In the genomic region with DNA sequence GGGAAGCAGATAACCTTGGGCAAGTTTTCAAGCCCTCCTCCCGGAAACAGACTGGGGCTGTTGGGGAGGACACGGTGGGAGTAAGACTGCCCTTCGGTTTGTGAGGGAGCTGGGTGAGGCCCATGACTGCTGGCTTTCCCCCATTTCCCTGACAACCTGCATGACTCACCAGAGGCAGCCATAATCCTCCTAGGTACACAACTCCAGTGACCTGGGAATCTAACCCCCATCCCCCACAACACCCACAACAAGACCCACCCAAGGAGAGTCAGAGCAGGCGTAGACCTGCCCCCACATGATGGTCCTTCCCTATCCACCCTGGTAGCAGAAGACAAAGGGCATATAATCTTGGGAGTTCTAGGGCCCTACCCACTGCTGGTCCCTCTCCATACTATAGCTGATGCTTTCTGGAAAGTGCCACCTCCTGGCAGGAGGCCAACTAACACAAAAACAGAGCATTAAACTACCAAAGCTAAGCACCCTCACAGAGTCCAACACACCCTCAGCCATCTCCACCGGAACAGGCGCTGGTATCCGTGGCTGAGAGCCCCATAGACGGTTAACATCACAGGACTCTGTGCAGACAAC, we compare ENCODE assay signal across 11 cellular contexts. TPM values are rescaled to one million over a fixed set of nuclear protein-coding genes. Genes with fewer than 3 reads are reported as not detected.
A peak's percentile ranks its signal among the peaks of the same experiment; 100 is the strongest.
DNase-seq lines count a peak whose midpoint lies in the region; ATAC-seq and TF ChIP-seq lines count a peak whose summit lies in the region.
"Had no signal": no experiment of that assay in that cellular context is flagged by ENCODE, and none has a peak within 500 bp of the region (broad histone marks: within the 10 kb centered on the region; RNA-seq: fewer than 3 reads in every experiment).

No MANE protein-coding gene starts in this region.

- DNase-seq in activated naive CD4-positive, alpha-beta T cell treated with anti-CD3 and anti-CD28 coated beads, Interleukin-2, amount 10 ng/mL, durations not matched to agents 7 days and 5 days, result no peak
- no peak for DNase-seq in activated naive CD4-positive, alpha-beta T cell treated with Interleukin-2 at 50 U/mL for 16 hours
- DNase-seq in T-helper 17 cell (no peak), left ventricle myocardium superior (no peak), testis (peak; percentile 78), tibial artery (no peak), putamen (ENCODE audit: low spot score) (no peak), medulla oblongata (ENCODE audit: extremely low spot score) (no peak)
- DNase-seq: BE2C, NCI-H2171 had no signal

- peaks cover 41% of the 10 kb centered on the region for H3K4me1 Mint-ChIP-seq in activated naive CD4-positive, alpha-beta T cell treated with anti-CD3 and anti-CD28 coated beads, Interleukin-2, amount 10 ng/mL, durations not matched to agents 7 days and 5 days
- H3K4me1 Mint-ChIP-seq in T-helper 17 cell, result peaks cover 70% of the 10 kb centered on the region

- intact Hi-C loops in left ventricle myocardium superior (cut with micrococcal nuclease), result no loop called here
- intact Hi-C loops in testis (cut with DNase I; ENCODE audit: low total_unique reads), result no loop called here
- intact Hi-C loops in tibial artery (cut with DNase I; ENCODE audit: low total_unique reads), result no loop called here

- H3K36me3 Mint-ChIP-seq in activated naive CD4-positive, alpha-beta T cell treated with anti-CD3 and anti-CD28 coated beads, Interleukin-2, amount 10 ng/mL, durations not matched to agents 7 days and 5 days, result peaks cover 80% of the 10 kb centered on the region
- peaks cover 10% of the 10 kb centered on the region for H3K36me3 Mint-ChIP-seq in T-helper 17 cell (ENCODE audit: low read depth)

- peak overlapping the region; percentile 21 for H3K27ac Mint-ChIP-seq in activated naive CD4-positive, alpha-beta T cell treated with anti-CD3 and anti-CD28 coated beads, Interleukin-2, amount 10 ng/mL, durations not matched to agents 7 days and 5 days
- H3K27ac Mint-ChIP-seq in T-helper 17 cell, result peak overlapping the region; percentile 86
- H3K27ac Mint-ChIP-seq: T-helper 2 cell treated with Interferon-gamma antibody and Interleukin-4, amounts not matched to agents 5 μg/mL and 100 μg/mL, for 36 hours had no signal

- CTCF ChIA-PET in activated naive CD4-positive, alpha-beta T cell treated with anti-CD3 and anti-CD28 coated beads, Interleukin-2, amount 10 ng/mL, durations not matched to agents 7 days and 5 days (lab: Charles Lee), result interaction anchor here (1.1 to 2.7 kb wide), 2 partner anchors 13 to 30 kb away, joined by 3 to 8 read pairs; no protein-coding TSS in a partner anchor

- 40 to 54% methylated on average over 4 to 8 of the region's 8 CpGs for WGBS in testis, 2 donors

- TF ChIP-seq POLR2A in testis (IDR thresholded peaks at IDR 0.05), result no peak

- no peak overlapping the region for H3K4me3 ChIP-seq in testis
- H3K4me3 ChIP-seq in tibial artery, result no peak overlapping the region

- H3K27ac ChIP-seq in testis (peak overlapping the region; percentile 63 to 70), tibial artery (no peak overlapping the region)

- H3K27me3 Mint-ChIP-seq in activated naive CD4-positive, alpha-beta T cell treated with anti-CD3 and anti-CD28 coated beads, Interleukin-2, amount 10 ng/mL, durations not matched to agents 7 days and 5 days, result no peaks in the 10 kb centered on the region
- no peaks in the 10 kb centered on the region for H3K27me3 Mint-ChIP-seq in T-helper 17 cell

- no peaks in the 10 kb centered on the region for H3K36me3 ChIP-seq in testis (ENCODE audit: low read depth, missing control alignments)
- peaks cover 12 to 14% (median 13%) of the 10 kb centered on the region in 3 donors for H3K36me3 ChIP-seq in tibial artery

- H3K9me3 ChIP-seq in T-helper 17 cell (ENCODE audit: control insufficient read depth, low read length, poor library complexity, severe bottlenecking), result no peaks in the 10 kb centered on the region
- H3K9me3 ChIP-seq in testis, result no peaks in the 10 kb centered on the region
- no peaks in the 10 kb centered on the region for H3K9me3 ChIP-seq in tibial artery

- H3K4me1 ChIP-seq in testis, result peaks cover 51% of the 10 kb centered on the region
- peaks cover 0 to 63% (median 16%) of the 10 kb centered on the region in 4 donors for H3K4me1 ChIP-seq in tibial artery

- TF ChIP-seq CTCF in testis (IDR thresholded peaks at IDR 0.05), result no peak
- TF ChIP-seq CTCF in tibial artery (IDR thresholded peaks at IDR 0.05), result no peak

- H3K27me3 ChIP-seq in testis (no peaks in the 10 kb centered on the region), tibial artery (no peaks in the 10 kb centered on the region)
- H3K27me3 ChIP-seq: BE2C had no signal

- H3K9me3 Mint-ChIP-seq in activated naive CD4-positive, alpha-beta T cell treated with anti-CD3 and anti-CD28 coated beads, Interleukin-2, amount 10 ng/mL, durations not matched to agents 7 days and 5 days, result peaks cover 44% of the 10 kb centered on the region

- ATAC-seq in T-helper 17 cell, result peak; percentile 23
- ATAC-seq in left ventricle myocardium superior, result peak; percentile 30

- no peak overlapping the region for H3K4me3 Mint-ChIP-seq in activated naive CD4-positive, alpha-beta T cell treated with anti-CD3 and anti-CD28 coated beads, Interleukin-2, amount 10 ng/mL, durations not matched to agents 7 days and 5 days
- H3K4me3 Mint-ChIP-seq in T-helper 17 cell, result no peak overlapping the region
- H3K4me3 Mint-ChIP-seq: T-helper 2 cell treated with Interferon-gamma antibody and Interleukin-4, amounts not matched to agents 5 μg/mL and 100 μg/mL, for 36 hours had no signal

RNA-seq across cellular contexts. Expression of gene DDX24, which starts 14.8 kb away (rescaled TPM):
- total RNA-seq in T-helper 17 cell (100 to 1,000 TPM; 478 to 531 TPM), left ventricle myocardium superior (198 TPM), testis (100 to 1,000 TPM; 378 to 485 TPM)
- 431 TPM for polyA plus RNA-seq in testis (ENCODE audit: insufficient read depth, low read depth, low replicate concordance)

RNA-seq across cellular contexts. Expression of gene IFI27L1, which starts 14.9 kb away (rescaled TPM):
- total RNA-seq in T-helper 17 cell, result 10 to 100 TPM in 1 of 2 donors, 1 to 10 TPM in 1; 9.3 to 12.1 TPM
- 9.7 TPM for total RNA-seq in left ventricle myocardium superior
- total RNA-seq in testis, result 100 to 1,000 TPM; 174 to 219 TPM
- polyA plus RNA-seq in testis (ENCODE audit: insufficient read depth, low read depth, low replicate concordance), result 209 TPM

RNA-seq across cellular contexts. Expression of gene OTUB2, which starts 40.0 kb away (rescaled TPM):
- total RNA-seq in T-helper 17 cell (under 1 TPM; 0.12 to 0.37 TPM), left ventricle myocardium superior (0.52 TPM), testis (10 to 100 TPM in 1 of 2 donors, 1 to 10 TPM in 1; 8.4 to 19.3 TPM)
- polyA plus RNA-seq in testis (ENCODE audit: insufficient read depth, low read depth, low replicate concordance), result 16.8 TPM

RNA-seq across cellular contexts. Expression of gene IFI27, which starts 44.4 kb away (rescaled TPM):
- 1 to 10 TPM in 1 of 2 donors, under 1 TPM in 1; 0.63 to 1.0 TPM for total RNA-seq in T-helper 17 cell
- 151 TPM for total RNA-seq in left ventricle myocardium superior
- 100 to 1,000 TPM; 388 to 531 TPM for total RNA-seq in testis
- 312 TPM for polyA plus RNA-seq in testis (ENCODE audit: insufficient read depth, low read depth, low replicate concordance)

Comparison
In these comparisons a context has a peak if more than half of its experiments do, and no peak if none do; other contexts are left out.
1. H3K27ac ChIP-seq: peak in testis (2 of 2); none in tibial artery (0 of 2).
2. RNA of gene IFI27L1, which starts 14.9 kb away (total RNA-seq): 174 to 219 TPM in testis; 9.3 to 12.1 TPM in T-helper 17 cell and 9.7 TPM in left ventricle myocardium superior (single experiment); every median in the first group is over 10 times any median in the second.